Comparison of ENCODE assay signal across 10 cellular contexts in the genomic region with DNA sequence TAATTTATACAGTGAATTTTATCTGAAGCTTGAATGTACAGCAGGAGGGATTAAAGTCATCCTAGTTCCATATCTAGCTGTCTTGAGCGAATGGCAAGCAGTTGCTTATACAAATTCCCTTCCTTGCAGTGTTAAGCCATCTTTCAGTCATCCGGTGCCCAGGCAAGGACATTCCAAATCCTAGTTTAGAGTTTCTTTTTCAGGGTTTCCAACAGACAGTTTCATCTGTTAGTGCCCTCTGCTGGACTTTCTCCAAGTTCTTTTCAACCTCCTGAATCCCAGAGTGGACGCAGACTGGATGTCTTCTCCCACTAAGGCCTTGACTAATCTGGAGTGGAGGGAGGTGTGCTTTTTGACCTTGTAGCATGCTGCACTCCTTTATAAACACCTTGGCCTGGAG. TPM values are rescaled to one million over a fixed set of nuclear protein-coding genes. Genes with fewer than 3 reads are reported as not detected.
A peak's percentile ranks its signal among the peaks of the same experiment; 100 is the strongest.
DNase-seq lines count a peak whose midpoint lies in the region; ATAC-seq, FAIRE-seq and TF ChIP-seq lines count a peak whose summit lies in the region.
"Had no signal": no experiment of that assay in that cellular context is flagged by ENCODE, and none has a peak within 500 bp of the region (broad histone marks: within the 10 kb centered on the region; RNA-seq: fewer than 3 reads in every experiment).

No MANE protein-coding gene starts in this region.

- ATAC-seq in HG02610 (IDR thresholded peaks at IDR 0.05; ENCODE audit: unreplicated experiment): no peak
- ATAC-seq in GM21737 (IDR thresholded peaks at IDR 0.05; ENCODE audit: unreplicated experiment): no peak

- H3K9me3 Mint-ChIP-seq in astrocyte (ENCODE audit: unreplicated experiment) (no peaks in the 10 kb centered on the region), neural crest cell (no peaks in the 10 kb centered on the region)

- H3K27me3 ChIP-seq in astrocyte (ENCODE audit: insufficient read depth, low read length) (no peaks in the 10 kb centered on the region), Peyer's patch (no peaks in the 10 kb centered on the region)

- peaks cover 19% of the 10 kb centered on the region for H3K4me1 Mint-ChIP-seq in astrocyte (ENCODE audit: low read depth, unreplicated experiment)
- peaks cover 8% of the 10 kb centered on the region for H3K4me1 Mint-ChIP-seq in neural crest cell

- no peaks in the 10 kb centered on the region for H3K36me3 Mint-ChIP-seq in astrocyte (ENCODE audit: low read depth, unreplicated experiment)
- H3K36me3 Mint-ChIP-seq in neural crest cell (ENCODE audit: low read depth): no peaks in the 10 kb centered on the region

- peak overlapping the region; percentile 36 for H3K4me3 Mint-ChIP-seq in astrocyte (ENCODE audit: unreplicated experiment)
- no peak overlapping the region for H3K4me3 Mint-ChIP-seq in neural crest cell

- H2AFZ ChIP-seq in astrocyte (ENCODE audit: low read depth, low read length): peak overlapping the region; percentile 3

- no peaks in the 10 kb centered on the region for H4K20me1 ChIP-seq in astrocyte (ENCODE audit: insufficient read depth, low read length)

- H3K4me1 ChIP-seq in astrocyte (ENCODE audit: insufficient read depth, low read length) (peaks cover 23% of the 10 kb centered on the region), Peyer's patch (no peaks in the 10 kb centered on the region)

- peaks cover 1% of the 10 kb centered on the region for H3K27me3 Mint-ChIP-seq in astrocyte (ENCODE audit: low read depth, unreplicated experiment)
- no peaks in the 10 kb centered on the region for H3K27me3 Mint-ChIP-seq in neural crest cell (ENCODE audit: low read depth)

- DNase-seq in DMS53 (lab: John Stamatoyannopoulos, UW) (peak; percentile 43), DMS53 treated with DMSO at 0.1 percent for 48 hours (lab: John Stamatoyannopoulos, UW; ENCODE audit: unreplicated experiment) (no peak), LHCN-M2 (ENCODE audit: low read depth) (peak; percentile 77), astrocyte (ENCODE audit: low read depth) (no peak), neural crest cell (ENCODE audit: low read depth, low spot score) (peak; percentile 10), Peyer's patch (no peak)
- DNase-seq: NCI-H2171 treated with DMSO at 0.1 percent for 48 hours had no signal

- H3K36me3 ChIP-seq in astrocyte (ENCODE audit: insufficient read depth, low read length): no peaks in the 10 kb centered on the region
- peaks cover 0 to 3% (median 0%) of the 10 kb centered on the region in 3 donors for H3K36me3 ChIP-seq in Peyer's patch

- H3K4me3 ChIP-seq in astrocyte (ENCODE audit: insufficient read depth, low read depth, low read length) (no peak overlapping the region), Peyer's patch (no peak overlapping the region)

- H3K27ac ChIP-seq in astrocyte (ENCODE audit: low read depth, low read length) (peak overlapping the region; percentile 76), Peyer's patch (no peak overlapping the region)
- H3K27ac ChIP-seq: 22Rv1 had no signal

- TF ChIP-seq CTCF in astrocyte (IDR thresholded peaks at IDR 0.05; ENCODE audit: insufficient read depth, low read depth, low read length) (peak; percentile 26), neural crest cell (conservative IDR thresholded peaks at IDR 0.05) (peak; percentile 49), Peyer's patch (IDR thresholded peaks at IDR 0.05) (peak in 2 of 6 experiments; percentile 8 to 28)

- no peaks in the 10 kb centered on the region for H3K9me3 ChIP-seq in astrocyte (ENCODE audit: insufficient read depth, low read depth, low read length)
- no peaks in the 10 kb centered on the region for H3K9me3 ChIP-seq in Peyer's patch

- no peak for TF ChIP-seq POLR2A in Peyer's patch (IDR thresholded peaks at IDR 0.05)

- peak overlapping the region; percentile 53 for H3K9ac ChIP-seq in astrocyte (ENCODE audit: low read length)

- peak overlapping the region; percentile 44 for H3K4me2 ChIP-seq in astrocyte (ENCODE audit: low read length)

- no peaks in the 10 kb centered on the region for H3K79me2 ChIP-seq in astrocyte (ENCODE audit: insufficient read depth, low read length)

- no peak for FAIRE-seq in astrocyte (lab: Jason Lieb, UNC)

- H3K27ac Mint-ChIP-seq in astrocyte (ENCODE audit: unreplicated experiment) (peak overlapping the region; percentile 41), neural crest cell (ENCODE audit: unreplicated experiment) (no peak overlapping the region)

RNA-seq across cellular contexts. Expression of a gene that starts 45.4 kb away (rescaled TPM):
- total RNA-seq in LHCN-M2 (2014; rRNA removed) (4.2 and 4.8 TPM in 2 replicates), astrocyte (4.9 and 6.5 TPM in 2 replicates), neural crest cell (8.5 and 8.6 TPM in 2 replicates), Peyer's patch (100 to 1,000 TPM in 3 of 4 donors, 10 to 100 TPM in 1; 31.4 to 152 (median 123) TPM)
- 3.6 TPM for polyA plus RNA-seq in LHCN-M2 (2012)

Comparison
In these comparisons a context has a peak if more than half of its experiments do, and no peak if none do; other contexts are left out.
1. DNase-seq: peak in DMS53 (single experiment), LHCN-M2 (single experiment) and neural crest cell (single experiment); none in DMS53 treated with DMSO at 0.1 percent for 48 hours (single experiment), astrocyte (single experiment) and Peyer's patch (0 of 3).